In the genomic region with DNA sequence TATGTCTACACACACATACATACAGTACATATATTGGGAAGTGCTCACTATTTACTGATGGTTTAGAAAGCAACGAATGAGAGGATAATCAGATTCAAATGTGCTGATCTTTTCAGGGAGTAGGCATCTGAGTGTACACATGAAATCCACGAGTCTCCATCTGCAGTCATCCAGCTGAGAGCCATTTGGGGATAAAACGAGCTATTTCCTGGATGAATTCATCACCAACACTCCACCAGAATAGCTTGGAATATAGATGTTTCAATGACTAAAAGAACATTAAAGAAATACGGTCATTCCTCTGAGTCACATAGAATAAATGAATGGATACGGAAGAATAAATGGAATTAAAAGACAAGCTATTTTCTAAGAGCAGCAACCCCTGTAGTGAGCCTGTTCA, we compare ENCODE assay signal across 22 cellular contexts.
"Had no signal": no experiment of that assay in that cellular context is flagged by ENCODE, and none has a peak within 500 bp of the region (broad histone marks: within the 10 kb centered on the region; RNA-seq: fewer than 3 reads in every experiment).

No MANE protein-coding gene starts in this region.

- H3K27me3 ChIP-seq: adrenal gland, ascending aorta, gastroesophageal sphincter, spleen had no signal

- ATAC-seq: activated T-cell treated with anti-CD3 and anti-CD28 coated beads, Interleukin-2, amount 50 U/mL, for 72 hours; esophagus mucosa; gastroesophageal sphincter; left cardiac atrium; natural killer cell had no signal

- H3K27ac ChIP-seq: adrenal gland, ascending aorta, gastroesophageal sphincter, prostate gland, spleen, thoracic aorta had no signal

- H3K4me3 ChIP-seq: adrenal gland, ascending aorta, gastroesophageal sphincter, prostate gland, spleen, thoracic aorta had no signal

- H3K9me3 ChIP-seq: adrenal gland, ascending aorta, gastroesophageal sphincter, prostate gland, thoracic aorta had no signal

- DNase-seq: activated CD4-positive, alpha-beta memory T cell treated with anti-CD3 and anti-CD28 coated beads, Interleukin-2, amount 10 ng/mL, durations not matched to agents 7 days and 5 days; activated CD4-positive, alpha-beta T cell treated with anti-CD3 and anti-CD28 coated beads, Interleukin-2, amount 10 ng/mL, durations not matched to agents 24 days and 14 days; activated CD4-positive, CD25-positive, alpha-beta regulatory T cell; activated effector memory CD4-positive, alpha-beta T cell treated with Interleukin-2 at 50 U/mL for 16 hours; activated T-cell treated with anti-CD3 and anti-CD28 coated beads, Interleukin-2, amount 50 U/mL, for 72 hours; adrenal gland; central memory CD4-positive, alpha-beta T cell; effector memory CD4-positive, alpha-beta T cell; head of caudate nucleus; islet precursor cell; left cardiac atrium; midbrain; natural killer cell; spleen; stimulated activated CD4-positive, alpha-beta T cell treated with anti-CD3 and anti-CD28 coated beads, Interleukin-4, amount 100 ng/mL, for 1 hour; stimulated activated naive CD4-positive, alpha-beta T cell; T-helper 1 cell had no signal
